In genomic region chr21:33641339-33642026, GRCh38 we compare ENCODE assay signal across 8 cellular contexts. TPM values are rescaled to one million over a fixed set of nuclear protein-coding genes. Genes with fewer than 3 reads are reported as not detected.
DNase-seq lines count a peak whose midpoint lies in the region; ATAC-seq and TF ChIP-seq lines count a peak whose summit lies in the region.

TSS of gene CRYZL1 (minus strand) at chr21:33641741. CDS start at chr21:33631551, 10,190 bp downstream.

- no peaks in the 10 kb centered on the region for H3K27me3 ChIP-seq in upper lobe of right lung

- peak within 1 kb of the TSS; percentile 65 for H3K4me3 ChIP-seq in upper lobe of right lung

- H3K4me1 Mint-ChIP-seq in T-helper 1 cell treated with Interleukin-12 subunit alpha and Interleukin-12 subunit beta and Interleukin-4 antibody, amounts not matched to agents 30 μg/mL and 1 μg/mL, for 36 hours (ENCODE audit: low read depth) = peaks cover 17% of the 10 kb centered on the region

- peak within 1 kb of the TSS; percentile 87 for H3K27ac ChIP-seq in upper lobe of right lung

- DNase-seq in GM13977 (ENCODE audit: low spot score) = peak; percentile 95
- DNase-seq in NCI-H1694 (lab: John Stamatoyannopoulos, UW) = peak; percentile 100
- peak; percentile 99 for DNase-seq in amniotic stem cell (lab: John Stamatoyannopoulos, UW)
- DNase-seq in left cardiac atrium = peak; percentile 100
- DNase-seq in posterior vena cava (ENCODE audit: low spot score) = peak; percentile 100
- DNase-seq in upper lobe of right lung = peak; percentile 100

- H3K36me3 Mint-ChIP-seq in T-helper 1 cell treated with Interleukin-12 subunit alpha and Interleukin-12 subunit beta and Interleukin-4 antibody, amounts not matched to agents 30 μg/mL and 1 μg/mL, for 36 hours (ENCODE audit: low read depth) = peaks cover 4% of the 10 kb centered on the region

- ATAC-seq in HG02884 (IDR thresholded peaks at IDR 0.05; ENCODE audit: unreplicated experiment) (peak; percentile 78), left cardiac atrium (peak; percentile 89 to 93), upper lobe of right lung (peak; percentile 92)

- in situ Hi-C loops in GM13977 (cut with MboI; ENCODE audit: low pct_unique_long_range_greater_than_20kb, low sequenced_read_pairs, unreplicated experiment) = no loop called here

- TF ChIP-seq CTCF in GM13977 (IDR thresholded peaks at IDR 0.05; ENCODE audit: extremely low read depth, insufficient read depth, missing control alignments) (no peak), upper lobe of right lung (IDR thresholded peaks at IDR 0.05) (no peak)

- H3K9me3 ChIP-seq in upper lobe of right lung = no peaks in the 10 kb centered on the region

- peak within 1 kb of the TSS; percentile 88 for H3K27ac Mint-ChIP-seq in T-helper 1 cell treated with Interleukin-12 subunit alpha and Interleukin-12 subunit beta and Interleukin-4 antibody, amounts not matched to agents 30 μg/mL and 1 μg/mL, for 36 hours

- peaks cover 26% of the 10 kb centered on the region for H3K27me3 Mint-ChIP-seq in T-helper 1 cell treated with Interleukin-12 subunit alpha and Interleukin-12 subunit beta and Interleukin-4 antibody, amounts not matched to agents 30 μg/mL and 1 μg/mL, for 36 hours (ENCODE audit: low read depth)

- no peaks in the 10 kb centered on the region for H3K36me3 ChIP-seq in upper lobe of right lung

- no peaks in the 10 kb centered on the region for H3K9me3 Mint-ChIP-seq in T-helper 1 cell treated with Interleukin-12 subunit alpha and Interleukin-12 subunit beta and Interleukin-4 antibody, amounts not matched to agents 30 μg/mL and 1 μg/mL, for 36 hours

- peaks cover 25% of the 10 kb centered on the region for H3K4me1 ChIP-seq in upper lobe of right lung

- intact Hi-C loops in left cardiac atrium (cut with DNase I) = loop anchor here in 1 of 2 donors (10.0 kb wide), 2 partner anchors 113 to 253 kb away; no protein-coding TSS in a partner anchor
- intact Hi-C loops in posterior vena cava (cut with DNase I) = loop anchor here (10.0 kb wide), 2 partner anchors 253 to 263 kb away; no protein-coding TSS in a partner anchor
- intact Hi-C loops in upper lobe of right lung (cut with DNase I) = no loop called here

- H3K4me3 Mint-ChIP-seq in T-helper 1 cell treated with Interleukin-12 subunit alpha and Interleukin-12 subunit beta and Interleukin-4 antibody, amounts not matched to agents 30 μg/mL and 1 μg/mL, for 36 hours = peak within 1 kb of the TSS; percentile 87

RNA-seq across cellular contexts. Expression of gene CRYZL1, which starts in this region (rescaled TPM):
- total RNA-seq in left cardiac atrium = 10 to 100 TPM; 21.6 to 30.6 TPM
- total RNA-seq in posterior vena cava = 10 to 100 TPM; 38.7 to 40.4 TPM
- 38.0 TPM for total RNA-seq in upper lobe of right lung

Comparison
In these comparisons a context has a peak if more than half of its experiments do, and no peak if none do; other contexts are left out.
1. Peak in every context shown above with its lines: DNase-seq, ATAC-seq, H3K4me3 ChIP-seq and H3K27ac ChIP-seq.